In the genomic region with DNA sequence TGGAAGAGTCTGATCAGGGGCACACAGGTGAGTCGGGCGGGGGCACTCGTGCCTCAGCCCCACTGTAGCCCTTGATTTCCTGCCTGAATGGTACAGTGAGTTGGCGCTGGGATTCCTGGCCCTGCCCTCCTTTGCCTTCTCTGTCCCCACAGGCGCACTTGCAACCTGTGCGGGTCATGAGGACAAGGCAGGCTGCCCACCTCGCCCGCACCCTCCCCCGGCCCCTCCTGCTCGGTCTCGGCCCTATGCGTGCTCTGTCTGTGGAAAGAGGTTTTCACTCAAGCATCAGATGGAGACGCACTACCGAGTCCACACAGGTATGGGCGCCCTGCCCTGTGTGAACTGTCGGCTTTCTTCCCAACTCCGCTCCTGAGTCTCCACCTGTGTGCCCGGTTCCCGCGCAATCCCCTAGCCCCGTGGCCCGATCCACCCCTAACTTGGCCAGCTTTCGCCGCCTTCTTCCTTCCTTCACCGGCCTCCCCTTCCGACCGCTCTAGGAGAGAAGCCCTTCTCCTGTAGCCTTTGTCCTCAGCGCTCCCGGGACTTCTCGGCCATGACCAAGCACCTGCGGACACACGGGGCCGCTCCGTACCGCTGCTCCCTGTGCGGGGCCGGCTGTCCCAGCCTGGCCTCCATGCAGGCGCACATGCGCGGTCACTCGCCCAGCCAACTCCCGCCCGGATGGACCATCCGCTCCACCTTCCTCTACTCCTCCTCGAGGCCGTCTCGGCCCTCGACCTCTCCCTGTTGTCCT, we compare ENCODE assay signal across 1 cellular context.
A peak's percentile ranks its signal among the peaks of the same experiment; 100 is the strongest.
TF ChIP-seq lines count a peak whose summit lies in the region.

No MANE protein-coding gene starts in this region.

TF ChIP-seq in HepG2, 621 proteins besides CTCF, POLR2A, EP300 and RAD21 (continued from another document and continues in another):
- TF ChIP-seq KLF12 (CRISPR knock-in tag; IDR thresholded peaks at IDR 0.05; ENCODE audit: borderline replicate concordance) (no peak), ZNF251 (CRISPR knock-in tag; IDR thresholded peaks at IDR 0.05) (no peak), ZBTB49 (CRISPR knock-in tag; IDR thresholded peaks at IDR 0.05; ENCODE audit: borderline replicate concordance) (no peak), KLF13 (CRISPR knock-in tag; IDR thresholded peaks at IDR 0.05) (peak; percentile 80; the same call in 1 of the 2 replicates), SRF (IDR thresholded peaks at IDR 0.05; ENCODE audit: low read depth, low read length) (no peak), ZNF629 (CRISPR knock-in tag; conservative IDR thresholded peaks at IDR 0.05) (no peak), ZFP82 (CRISPR knock-in tag; IDR thresholded peaks at IDR 0.05; ENCODE audit: borderline replicate concordance) (no peak), ZNF788 (CRISPR knock-in tag; IDR thresholded peaks at IDR 0.05; ENCODE audit: borderline replicate concordance) (no peak), NFE2 (CRISPR knock-in tag; IDR thresholded peaks at IDR 0.05) (no peak), FOXJ3 (CRISPR knock-in tag; IDR thresholded peaks at IDR 0.05; ENCODE audit: borderline replicate concordance) (no peak), ZFAT (CRISPR knock-in tag; conservative IDR thresholded peaks at IDR 0.05) (no peak), KDM5B (CRISPR knock-in tag; IDR thresholded peaks at IDR 0.05; ENCODE audit: borderline replicate concordance) (peak; percentile 66; the same call in 1 of the 2 replicates), ZNF513 (CRISPR knock-in tag; conservative IDR thresholded peaks at IDR 0.05) (no peak), GTF3A (CRISPR knock-in tag; conservative IDR thresholded peaks at IDR 0.05) (no peak), SALL1 (CRISPR knock-in tag; IDR thresholded peaks at IDR 0.05) (no peak; the same call in 1 of the 2 replicates), FLYWCH1 (CRISPR knock-in tag; IDR thresholded peaks at IDR 0.05) (no peak), CBX2 (IDR thresholded peaks at IDR 0.05; ENCODE audit: low read depth, low read length) (no peak), CBX2 (CRISPR knock-in tag; IDR thresholded peaks at IDR 0.05; ENCODE audit: low read depth) (no peak), CBX1 (IDR thresholded peaks at IDR 0.05; ENCODE audit: low read depth) (no peak), CSRNP1 (CRISPR knock-in tag; IDR thresholded peaks at IDR 0.05) (no peak; the same call in 1 of the 2 replicates), GATAD2A (CRISPR knock-in tag; IDR thresholded peaks at IDR 0.05) (no peak), ZMYM2 (CRISPR knock-in tag; IDR thresholded peaks at IDR 0.05) (no peak), SIX1 (CRISPR knock-in tag; IDR thresholded peaks at IDR 0.05; ENCODE audit: borderline replicate concordance) (no peak), IKZF4 (CRISPR knock-in tag; IDR thresholded peaks at IDR 0.05; ENCODE audit: borderline replicate concordance, low read depth, not compliant biosample characterization) (no peak), ZNF276 (CRISPR knock-in tag; IDR thresholded peaks at IDR 0.05; ENCODE audit: low read depth) (0 out of 2 replicates have a peak, but pooled peaks have one; percentile 15), ZFP36 (IDR thresholded peaks at IDR 0.05; ENCODE audit: borderline replicate concordance, low read depth, low read length, partially characterized antibody) (no peak), AGO1 (IDR thresholded peaks at IDR 0.05; ENCODE audit: low read depth, low read length, poor library complexity, severe bottlenecking) (no peak), TGIF2 (CRISPR knock-in tag; IDR thresholded peaks at IDR 0.05) (no peak), SP2 (CRISPR knock-in tag; IDR thresholded peaks at IDR 0.05) (peak; percentile 61; the same call in 1 of the 2 replicates), ZNF274 (CRISPR knock-in tag; IDR thresholded peaks at IDR 0.05) (0 out of 2 replicates have a peak, but pooled peaks have one; percentile 56), SNAPC5 (CRISPR knock-in tag; IDR thresholded peaks at IDR 0.05; ENCODE audit: borderline replicate concordance) (no peak), TFDP2 (CRISPR knock-in tag; IDR thresholded peaks at IDR 0.05) (peak; percentile 91), SETDB1 (CRISPR knock-in tag; IDR thresholded peaks at IDR 0.05; ENCODE audit: borderline replicate concordance) (no peak), ZNF678 (CRISPR knock-in tag; IDR thresholded peaks at IDR 0.05) (no peak), HNRNPLL (IDR thresholded peaks at IDR 0.05; ENCODE audit: low read depth, low read length, poor library complexity, severe bottlenecking) (no peak)
- TF ChIP-seq, protein P1, sequence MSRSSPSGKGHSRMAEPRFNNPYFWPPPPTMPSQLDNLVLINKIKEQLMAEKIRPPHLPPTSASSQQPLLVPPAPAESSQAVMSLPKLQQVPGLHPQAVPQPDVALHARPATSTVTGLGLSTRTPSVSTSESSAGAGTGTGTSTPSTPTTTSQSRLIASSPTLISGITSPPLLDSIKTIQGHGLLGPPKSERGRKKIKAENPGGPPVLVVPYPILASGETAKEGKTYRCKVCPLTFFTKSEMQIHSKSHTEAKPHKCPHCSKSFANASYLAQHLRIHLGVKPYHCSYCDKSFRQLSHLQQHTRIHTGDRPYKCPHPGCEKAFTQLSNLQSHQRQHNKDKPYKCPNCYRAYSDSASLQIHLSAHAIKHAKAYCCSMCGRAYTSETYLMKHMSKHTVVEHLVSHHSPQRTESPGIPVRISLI (CRISPR knock-in tag; IDR thresholded peaks at IDR 0.05; ENCODE audit: borderline replicate concordance): peak; percentile 33; the same call in 1 of the 2 replicates
- TF ChIP-seq, protein P2, sequence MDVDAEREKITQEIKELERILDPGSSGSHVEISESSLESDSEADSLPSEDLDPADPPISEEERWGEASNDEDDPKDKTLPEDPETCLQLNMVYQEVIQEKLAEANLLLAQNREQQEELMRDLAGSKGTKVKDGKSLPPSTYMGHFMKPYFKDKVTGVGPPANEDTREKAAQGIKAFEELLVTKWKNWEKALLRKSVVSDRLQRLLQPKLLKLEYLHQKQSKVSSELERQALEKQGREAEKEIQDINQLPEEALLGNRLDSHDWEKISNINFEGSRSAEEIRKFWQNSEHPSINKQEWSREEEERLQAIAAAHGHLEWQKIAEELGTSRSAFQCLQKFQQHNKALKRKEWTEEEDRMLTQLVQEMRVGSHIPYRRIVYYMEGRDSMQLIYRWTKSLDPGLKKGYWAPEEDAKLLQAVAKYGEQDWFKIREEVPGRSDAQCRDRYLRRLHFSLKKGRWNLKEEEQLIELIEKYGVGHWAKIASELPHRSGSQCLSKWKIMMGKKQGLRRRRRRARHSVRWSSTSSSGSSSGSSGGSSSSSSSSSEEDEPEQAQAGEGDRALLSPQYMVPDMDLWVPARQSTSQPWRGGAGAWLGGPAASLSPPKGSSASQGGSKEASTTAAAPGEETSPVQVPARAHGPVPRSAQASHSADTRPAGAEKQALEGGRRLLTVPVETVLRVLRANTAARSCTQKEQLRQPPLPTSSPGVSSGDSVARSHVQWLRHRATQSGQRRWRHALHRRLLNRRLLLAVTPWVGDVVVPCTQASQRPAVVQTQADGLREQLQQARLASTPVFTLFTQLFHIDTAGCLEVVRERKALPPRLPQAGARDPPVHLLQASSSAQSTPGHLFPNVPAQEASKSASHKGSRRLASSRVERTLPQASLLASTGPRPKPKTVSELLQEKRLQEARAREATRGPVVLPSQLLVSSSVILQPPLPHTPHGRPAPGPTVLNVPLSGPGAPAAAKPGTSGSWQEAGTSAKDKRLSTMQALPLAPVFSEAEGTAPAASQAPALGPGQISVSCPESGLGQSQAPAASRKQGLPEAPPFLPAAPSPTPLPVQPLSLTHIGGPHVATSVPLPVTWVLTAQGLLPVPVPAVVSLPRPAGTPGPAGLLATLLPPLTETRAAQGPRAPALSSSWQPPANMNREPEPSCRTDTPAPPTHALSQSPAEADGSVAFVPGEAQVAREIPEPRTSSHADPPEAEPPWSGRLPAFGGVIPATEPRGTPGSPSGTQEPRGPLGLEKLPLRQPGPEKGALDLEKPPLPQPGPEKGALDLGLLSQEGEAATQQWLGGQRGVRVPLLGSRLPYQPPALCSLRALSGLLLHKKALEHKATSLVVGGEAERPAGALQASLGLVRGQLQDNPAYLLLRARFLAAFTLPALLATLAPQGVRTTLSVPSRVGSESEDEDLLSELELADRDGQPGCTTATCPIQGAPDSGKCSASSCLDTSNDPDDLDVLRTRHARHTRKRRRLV (CRISPR knock-in tag; IDR thresholded peaks at IDR 0.05): no peak
- TF ChIP-seq, protein P3, sequence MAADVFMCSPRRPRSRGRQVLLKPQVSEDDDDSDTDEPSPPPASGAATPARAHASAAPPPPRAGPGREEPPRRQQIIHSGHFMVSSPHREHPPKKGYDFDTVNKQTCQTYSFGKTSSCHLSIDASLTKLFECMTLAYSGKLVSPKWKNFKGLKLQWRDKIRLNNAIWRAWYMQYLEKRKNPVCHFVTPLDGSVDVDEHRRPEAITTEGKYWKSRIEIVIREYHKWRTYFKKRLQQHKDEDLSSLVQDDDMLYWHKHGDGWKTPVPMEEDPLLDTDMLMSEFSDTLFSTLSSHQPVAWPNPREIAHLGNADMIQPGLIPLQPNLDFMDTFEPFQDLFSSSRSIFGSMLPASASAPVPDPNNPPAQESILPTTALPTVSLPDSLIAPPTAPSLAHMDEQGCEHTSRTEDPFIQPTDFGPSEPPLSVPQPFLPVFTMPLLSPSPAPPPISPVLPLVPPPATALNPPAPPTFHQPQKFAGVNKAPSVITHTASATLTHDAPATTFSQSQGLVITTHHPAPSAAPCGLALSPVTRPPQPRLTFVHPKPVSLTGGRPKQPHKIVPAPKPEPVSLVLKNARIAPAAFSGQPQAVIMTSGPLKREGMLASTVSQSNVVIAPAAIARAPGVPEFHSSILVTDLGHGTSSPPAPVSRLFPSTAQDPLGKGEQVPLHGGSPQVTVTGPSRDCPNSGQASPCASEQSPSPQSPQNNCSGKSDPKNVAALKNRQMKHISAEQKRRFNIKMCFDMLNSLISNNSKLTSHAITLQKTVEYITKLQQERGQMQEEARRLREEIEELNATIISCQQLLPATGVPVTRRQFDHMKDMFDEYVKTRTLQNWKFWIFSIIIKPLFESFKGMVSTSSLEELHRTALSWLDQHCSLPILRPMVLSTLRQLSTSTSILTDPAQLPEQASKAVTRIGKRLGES (CRISPR knock-in tag; IDR thresholded peaks at IDR 0.05; ENCODE audit: borderline replicate concordance): no peak
